ENCODE assay signal across 1 cellular context in the genomic region with DNA sequence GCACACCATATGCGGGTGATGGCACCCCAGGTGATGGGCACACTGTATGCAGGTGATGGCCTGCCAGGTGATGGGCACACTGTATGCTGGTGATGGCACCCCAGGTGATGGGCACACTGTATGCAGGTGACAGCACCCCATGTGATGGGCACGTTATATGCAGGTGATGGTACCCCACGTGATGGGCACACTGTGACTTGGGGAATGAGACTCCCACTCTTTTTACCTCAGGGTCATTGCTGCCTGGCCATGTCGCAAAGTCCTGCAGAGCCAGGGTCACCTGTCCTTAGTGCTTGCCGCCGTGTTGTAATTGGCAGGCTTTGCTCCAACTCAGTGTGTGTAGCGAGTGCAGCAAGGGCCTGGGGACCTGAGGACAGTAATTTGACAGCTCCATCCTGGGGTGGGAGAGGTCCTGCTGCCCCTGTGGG.
TF ChIP-seq lines count a peak whose summit lies in the region.

No MANE protein-coding gene starts in this region.

TF ChIP-seq in HepG2, 621 proteins besides CTCF, POLR2A, EP300 and RAD21 (continued from another document):
- TF ChIP-seq, protein P1, sequence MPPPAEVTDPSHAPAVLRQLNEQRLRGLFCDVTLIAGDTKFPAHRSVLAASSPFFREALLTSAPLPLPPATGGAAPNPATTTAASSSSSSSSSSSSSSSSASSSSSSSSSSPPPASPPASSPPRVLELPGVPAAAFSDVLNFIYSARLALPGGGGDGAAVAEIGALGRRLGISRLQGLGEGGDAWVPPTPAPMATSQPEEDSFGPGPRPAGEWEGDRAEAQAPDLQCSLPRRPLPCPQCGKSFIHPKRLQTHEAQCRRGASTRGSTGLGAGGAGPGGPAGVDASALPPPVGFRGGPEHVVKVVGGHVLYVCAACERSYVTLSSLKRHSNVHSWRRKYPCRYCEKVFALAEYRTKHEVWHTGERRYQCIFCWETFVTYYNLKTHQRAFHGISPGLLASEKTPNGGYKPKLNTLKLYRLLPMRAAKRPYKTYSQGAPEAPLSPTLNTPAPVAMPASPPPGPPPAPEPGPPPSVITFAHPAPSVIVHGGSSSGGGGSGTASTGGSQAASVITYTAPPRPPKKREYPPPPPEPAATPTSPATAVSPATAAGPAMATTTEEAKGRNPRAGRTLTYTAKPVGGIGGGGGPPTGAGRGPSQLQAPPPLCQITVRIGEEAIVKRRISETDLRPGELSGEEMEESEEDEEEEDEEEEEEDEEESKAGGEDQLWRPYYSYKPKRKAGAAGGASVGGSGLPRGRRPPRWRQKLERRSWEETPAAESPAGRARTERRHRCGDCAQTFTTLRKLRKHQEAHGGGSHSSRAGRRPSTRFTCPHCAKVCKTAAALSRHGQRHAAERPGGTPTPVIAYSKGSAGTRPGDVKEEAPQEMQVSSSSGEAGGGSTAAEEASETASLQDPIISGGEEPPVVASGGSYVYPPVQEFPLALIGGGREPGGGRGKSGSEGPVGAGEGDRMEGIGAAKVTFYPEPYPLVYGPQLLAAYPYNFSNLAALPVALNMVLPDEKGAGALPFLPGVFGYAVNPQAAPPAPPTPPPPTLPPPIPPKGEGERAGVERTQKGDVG (CRISPR knock-in tag; IDR thresholded peaks at IDR 0.05; ENCODE audit: borderline replicate concordance), result peak; percentile 69
- TF ChIP-seq MAFK (conservative IDR thresholded peaks at IDR 0.05 in 1 of 2, IDR thresholded peaks at IDR 0.05 in 1 of 2; ENCODE audit: low read length in 2 of 2) (no peak), SP140L (CRISPR knock-in tag; IDR thresholded peaks at IDR 0.05; ENCODE audit: borderline replicate concordance) (no peak), KLF12 (CRISPR knock-in tag; IDR thresholded peaks at IDR 0.05; ENCODE audit: borderline replicate concordance) (0 out of 2 replicates have a peak, but pooled peaks have one; percentile 2)
